In the genomic region with DNA sequence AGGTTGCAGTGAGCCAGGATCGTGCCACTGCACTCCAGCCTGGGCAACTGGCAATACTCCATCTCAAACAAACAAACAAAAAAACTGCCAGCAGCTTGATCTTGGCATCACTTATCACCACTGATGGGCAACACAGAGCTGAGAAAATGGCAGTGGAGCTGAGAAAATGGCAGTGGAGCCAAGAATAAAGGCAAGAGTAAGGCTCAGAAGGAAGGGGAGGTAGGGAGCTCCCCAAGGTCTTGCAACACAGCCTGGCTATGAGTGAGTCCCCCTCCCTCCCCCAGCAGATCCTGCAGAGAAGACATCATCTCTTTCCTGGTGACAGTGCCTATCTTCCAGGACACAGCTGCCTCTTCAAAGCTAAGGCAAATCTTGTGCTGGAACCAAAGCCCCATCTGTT, we compare ENCODE assay signal across 1 cellular context.
TF ChIP-seq lines count a peak whose summit lies in the region.

No MANE protein-coding gene starts in this region.

TF ChIP-seq in HepG2, 621 proteins besides CTCF, POLR2A, EP300 and RAD21 (continued from another document):
- no peak for TF ChIP-seq ZNF33A (CRISPR knock-in tag; IDR thresholded peaks at IDR 0.05; ENCODE audit: borderline replicate concordance)
- TF ChIP-seq GTF3A (CRISPR knock-in tag; conservative IDR thresholded peaks at IDR 0.05) = no peak
- TF ChIP-seq ZC3H4 (CRISPR knock-in tag; IDR thresholded peaks at IDR 0.05; ENCODE audit: borderline replicate concordance) = no peak
- TF ChIP-seq YY1 (IDR thresholded peaks at IDR 0.05; ENCODE audit: insufficient read depth, insufficient replicate concordance, low read depth, low read length) = no peak
- TF ChIP-seq NONO (IDR thresholded peaks at IDR 0.05) = no peak
- no peak for TF ChIP-seq NONO (CRISPR knock-in tag; conservative IDR thresholded peaks at IDR 0.05)
